Comparison of ENCODE assay signal across 12 cellular contexts in genomic region chr11:94650756-94651155, GRCh38.
DNase-seq lines count a peak whose midpoint lies in the region; ATAC-seq, FAIRE-seq and TF ChIP-seq lines count a peak whose summit lies in the region.
"Had no signal": no experiment of that assay in that cellular context is flagged by ENCODE, and none has a peak within 500 bp of the region (broad histone marks: within the 10 kb centered on the region; RNA-seq: fewer than 3 reads in every experiment).

No MANE protein-coding gene starts in this region.

- H3K4me2 ChIP-seq in OCI-LY7 (ENCODE audit: low read length): no peak overlapping the region

- peak; percentile 45 for DNase-seq in Ammon's horn (ENCODE audit: low spot score)
- peak; percentile 83 for DNase-seq in SKM-1 treated with dmso at 0.1 percent for 144 hours (lab: John Stamatoyannopoulos, UW; ENCODE audit: unreplicated experiment)
- DNase-seq in heart right ventricle: peak; percentile 62 to 70
- peak in 1 of 6 donors; percentile 13 for DNase-seq in pancreas
- no peak for DNase-seq in naive thymus-derived CD8-positive, alpha-beta T cell
- DNase-seq in NCI-H69 (lab: John Stamatoyannopoulos, UW): no peak
- no peak for DNase-seq in OCI-LY7 (ENCODE audit: low spot score)
- DNase-seq in T-helper 9 cell: no peak
- DNase-seq: activated CD4-positive, alpha-beta T cell treated with anti-CD3 and anti-CD28 coated beads for 36 hours; CD4-positive, alpha-beta memory T cell; NCI-H1092 had no signal

- H3K36me3 Mint-ChIP-seq in naive thymus-derived CD8-positive, alpha-beta T cell: no peaks in the 10 kb centered on the region
- H3K36me3 Mint-ChIP-seq: CD4-positive, alpha-beta memory T cell had no signal

- TF ChIP-seq CTCF in heart right ventricle (IDR thresholded peaks at IDR 0.05) (no peak), pancreas (IDR thresholded peaks at IDR 0.05) (no peak), OCI-LY7 (conservative IDR thresholded peaks at IDR 0.05; ENCODE audit: low read length) (no peak)

- H3K9me2 ChIP-seq in OCI-LY7 (ENCODE audit: insufficient read depth, low read length): no peaks in the 10 kb centered on the region

- H3K4me3 Mint-ChIP-seq in naive thymus-derived CD8-positive, alpha-beta T cell: no peak overlapping the region
- H3K4me3 Mint-ChIP-seq: activated CD4-positive, alpha-beta T cell treated with anti-CD3 and anti-CD28 coated beads for 36 hours; CD4-positive, alpha-beta memory T cell had no signal

- ATAC-seq in heart right ventricle (peak in 7 of 8 donors; percentile 67 to 85 (median 83)), pancreas (peak in 3 of 4 donors; percentile 45 to 73 (median 47))
- ATAC-seq in naive thymus-derived CD8-positive, alpha-beta T cell: no peak
- ATAC-seq: activated CD4-positive, alpha-beta T cell treated with anti-CD3 and anti-CD28 coated beads for 36 hours had no signal

- H3K79me2 ChIP-seq in OCI-LY7 (ENCODE audit: insufficient read depth, low read depth, low read length): no peaks in the 10 kb centered on the region

- no peaks in the 10 kb centered on the region for H3K27me3 ChIP-seq in heart right ventricle
- no peaks in the 10 kb centered on the region for H3K27me3 ChIP-seq in pancreas
- H3K27me3 ChIP-seq: Peyer's patch had no signal

- H3K27ac Mint-ChIP-seq in naive thymus-derived CD8-positive, alpha-beta T cell: no peak overlapping the region
- H3K27ac Mint-ChIP-seq: activated CD4-positive, alpha-beta T cell treated with anti-CD3 and anti-CD28 coated beads for 36 hours; CD4-positive, alpha-beta memory T cell had no signal

- no TSS peak for BruUV-seq in OCI-LY7 (replicated peaks; lab: Mats Ljungman, UMichigan)

- no peaks in the 10 kb centered on the region for H3K9me3 ChIP-seq in heart right ventricle
- H3K9me3 ChIP-seq in pancreas: no peaks in the 10 kb centered on the region
- no peaks in the 10 kb centered on the region for H3K9me3 ChIP-seq in OCI-LY7 (ENCODE audit: low read length)
- H3K9me3 ChIP-seq: Peyer's patch had no signal

- H3K27ac ChIP-seq in heart right ventricle (peak overlapping the region in 6 of 10 donors; percentile 36 to 61 (median 44)), pancreas (no peak overlapping the region), OCI-LY7 (ENCODE audit: low read depth, low read length, poor library complexity, severe bottlenecking) (no peak overlapping the region)
- H3K27ac ChIP-seq: Peyer's patch had no signal

- no peaks in the 10 kb centered on the region for H3K9me3 Mint-ChIP-seq in naive thymus-derived CD8-positive, alpha-beta T cell
- H3K9me3 Mint-ChIP-seq: CD4-positive, alpha-beta memory T cell had no signal

- no peak for FAIRE-seq in pancreas (lab: Jason Lieb, UNC)

- H3K36me3 ChIP-seq in heart right ventricle (no peaks in the 10 kb centered on the region), pancreas (no peaks in the 10 kb centered on the region), OCI-LY7 (ENCODE audit: insufficient read depth, low read length) (no peaks in the 10 kb centered on the region)
- H3K36me3 ChIP-seq: Peyer's patch had no signal

- H2AFZ ChIP-seq in OCI-LY7 (ENCODE audit: low read length): no peak overlapping the region

- intact Hi-C loops in heart right ventricle (cut with DNase I): loop anchor here in 1 of 10 donors (10.0 kb wide), 1 partner anchor 74 kb away; no protein-coding TSS in a partner anchor
- intact Hi-C loops in pancreas (cut with DNase I): no loop called here
- intact Hi-C loops in OCI-LY7 (cut with micrococcal nuclease; ENCODE audit: unreplicated experiment): no loop called here

- POLR2A ChIA-PET in naive thymus-derived CD8-positive, alpha-beta T cell (lab: Charles Lee): no interaction called here
- POLR2A ChIA-PET in OCI-LY7 (lab: Charles Lee): interaction anchor here (0.6 kb wide), 1 partner anchor 1033 kb away, joined by 3 read pairs; no protein-coding TSS in a partner anchor

- WGBS in heart right ventricle, 2 donors: 34 to 57% methylated on average over 7 of the region's 7 CpGs
- WGBS in pancreas, 2 donors: 86 to 90% methylated on average over 7 of the region's 7 CpGs

- H3K4me3 ChIP-seq in heart right ventricle (no peak overlapping the region), pancreas (no peak overlapping the region), OCI-LY7 (ENCODE audit: low read depth, low read length, poor library complexity, severe bottlenecking) (no peak overlapping the region)
- H3K4me3 ChIP-seq: Peyer's patch had no signal

- H4K20me1 ChIP-seq in OCI-LY7 (ENCODE audit: insufficient read depth, low read length): no peaks in the 10 kb centered on the region

- H3K27me3 Mint-ChIP-seq in naive thymus-derived CD8-positive, alpha-beta T cell: peaks cover 0 to 19% (median 6%) of the 10 kb centered on the region in 5 donors

- CTCF ChIA-PET in OCI-LY7 (lab: Charles Lee; ENCODE audit: unreplicated experiment): no interaction called here

- no peaks in the 10 kb centered on the region for H3K4me1 Mint-ChIP-seq in naive thymus-derived CD8-positive, alpha-beta T cell
- H3K4me1 Mint-ChIP-seq: activated CD4-positive, alpha-beta T cell treated with anti-CD3 and anti-CD28 coated beads for 36 hours; CD4-positive, alpha-beta memory T cell had no signal

- H3K4me1 ChIP-seq in heart right ventricle (peaks cover 0 to 21% (median 8%) of the 10 kb centered on the region in 9 donors), pancreas (no peaks in the 10 kb centered on the region), OCI-LY7 (ENCODE audit: insufficient read depth, low read length, poor library complexity, severe bottlenecking) (no peaks in the 10 kb centered on the region)
- H3K4me1 ChIP-seq: Peyer's patch had no signal

Comparison
In these comparisons a context has a peak if more than half of its experiments do, and no peak if none do; other contexts are left out.
1. DNase-seq: peak in Ammon's horn (single experiment), SKM-1 treated with dmso at 0.1 percent for 144 hours (single experiment) and heart right ventricle (2 of 2); none in naive thymus-derived CD8-positive, alpha-beta T cell (0 of 10), NCI-H69 (single experiment), OCI-LY7 (single experiment) and T-helper 9 cell (single experiment).
2. ATAC-seq: peak in heart right ventricle (7 of 8) and pancreas (3 of 4); none in naive thymus-derived CD8-positive, alpha-beta T cell (0 of 2).
3. H3K27ac ChIP-seq: peak in heart right ventricle (6 of 10); none in pancreas (0 of 4) and OCI-LY7 (single experiment).